Comparison of ENCODE assay signal across 11 cellular contexts in genomic region chr1:42951588-42951987, GRCh38. TPM values are rescaled to one million over a fixed set of nuclear protein-coding genes. Genes with fewer than 3 reads are reported as not detected.
DNase-seq lines count a peak whose midpoint lies in the region; ATAC-seq and TF ChIP-seq lines count a peak whose summit lies in the region.
"Had no signal": no experiment of that assay in that cellular context is flagged by ENCODE, and none has a peak within 500 bp of the region (broad histone marks: within the 10 kb centered on the region; RNA-seq: fewer than 3 reads in every experiment).

No MANE protein-coding gene starts in this region.

- ATAC-seq in activated B cell treated with CpG ODN at 0.5 μM for 24 hours (ENCODE audit: low read depth) (no peak), left lobe of liver (no peak)

- no peak overlapping the region for H2AFZ ChIP-seq in mesenchymal stem cell (ENCODE audit: low read depth, low read length)

- H3K4me1 ChIP-seq in CD8-positive, alpha-beta memory T cell (ENCODE audit: insufficient read depth, low read length): peaks cover 94% of the 10 kb centered on the region
- H3K4me1 ChIP-seq in mesenchymal stem cell (ENCODE audit: control insufficient read depth, insufficient read depth, low read depth, low read length): peaks cover 50% of the 10 kb centered on the region

- H3K18ac ChIP-seq in mesenchymal stem cell (ENCODE audit: low read depth in 1 of 2, low read length in 2 of 2): no peak overlapping the region

- no peak overlapping the region for H2BK12ac ChIP-seq in mesenchymal stem cell (ENCODE audit: low read length in 2 of 2)

- no peak overlapping the region for H4K8ac ChIP-seq in mesenchymal stem cell (ENCODE audit: low read length)

- H3K14ac ChIP-seq in mesenchymal stem cell (ENCODE audit: low read length in 2 of 2): no peak overlapping the region

- CTCF ChIA-PET in AG04450 (lab: Charles Lee) (interaction anchor here (1.1 kb wide), 1 partner anchor 173 kb away, joined by 4 read pairs; no protein-coding TSS in a partner anchor), activated B cell treated with CpG ODN at 0.5 μM for 24 hours (lab: Charles Lee) (interaction anchor here (5.3 kb wide), 1 partner anchor 28 kb away, joined by 34 read pairs; no protein-coding TSS in a partner anchor)
- CTCF ChIA-PET in CD8-positive, alpha-beta memory T cell (lab: Charles Lee): interaction anchor here (1.0 to 4.6 kb wide), 6 partner anchors 10 to 38 kb away, joined by 3 to 17 read pairs (median 5); no protein-coding TSS in a partner anchor

- no peak overlapping the region for H4K91ac ChIP-seq in mesenchymal stem cell (ENCODE audit: low read length)

- no peaks in the 10 kb centered on the region for H3K36me3 ChIP-seq in CD8-positive, alpha-beta memory T cell (ENCODE audit: insufficient read depth, low read length)
- H3K36me3 ChIP-seq in mesenchymal stem cell (ENCODE audit: control insufficient read depth in 1 of 2, insufficient read depth in 2 of 2, low read depth in 1 of 2, low read length in 2 of 2): peaks cover 0 to 37% of the 10 kb centered on the region in 2 experiments
- H3K36me3 ChIP-seq in H7 (replicated peaks; ENCODE audit: control insufficient read depth, insufficient read depth, low read length): peaks cover 43% of the 10 kb centered on the region

- H3K27ac ChIP-seq in AG04450 (ENCODE audit: low read depth, low read length) (peak overlapping the region; percentile 21), mesenchymal stem cell (ENCODE audit: low read length, poor library complexity, severe bottlenecking) (peak overlapping the region; percentile 71)
- no peak overlapping the region for H3K27ac ChIP-seq in CD8-positive, alpha-beta memory T cell (ENCODE audit: low read depth, low read length)
- H3K27ac ChIP-seq: HL-60 had no signal

- no peaks in the 10 kb centered on the region for H3K9me3 ChIP-seq in AG04450 (ENCODE audit: control insufficient read depth, insufficient read depth, low read length)
- H3K9me3 ChIP-seq in CD8-positive, alpha-beta memory T cell (ENCODE audit: low read length): no peaks in the 10 kb centered on the region
- no peaks in the 10 kb centered on the region for H3K9me3 ChIP-seq in mesenchymal stem cell (ENCODE audit: control insufficient read depth, low read length)

- DNase-seq in AG04450 (ENCODE audit: low read depth, low spot score): no peak
- no peak for DNase-seq in CD8-positive, alpha-beta memory T cell
- DNase-seq in activated B cell treated with CpG ODN at 0.5 μM for 24 hours: no peak
- DNase-seq in mesenchymal stem cell: no peak
- no peak for DNase-seq in left lobe of liver (ENCODE audit: low spot score)
- no peak for DNase-seq in DMS53 (lab: John Stamatoyannopoulos, UW)
- DNase-seq in NOMO-1 (lab: John Stamatoyannopoulos, UW; ENCODE audit: unreplicated experiment in 2 of 2): no peak
- no peak for DNase-seq in H7
- DNase-seq: activated gamma-delta T cell had no signal

- intact Hi-C loops in activated B cell treated with CpG ODN at 0.5 μM for 24 hours (cut with micrococcal nuclease): no loop called here

- H2AK5ac ChIP-seq in mesenchymal stem cell (ENCODE audit: low read length, severe bottlenecking): peak overlapping the region; percentile 59

- H2BK120ac ChIP-seq in mesenchymal stem cell (ENCODE audit: low read depth, low read length): no peak overlapping the region

- H3K27ac Mint-ChIP-seq in CD8-positive, alpha-beta memory T cell: peak overlapping the region; percentile 40 to 95 (median 88)
- H3K27ac Mint-ChIP-seq in activated B cell treated with CpG ODN at 0.5 μM for 24 hours: peak overlapping the region; percentile 96

- no peak for TF ChIP-seq CTCF in AG04450 (IDR thresholded peaks at IDR 0.05; ENCODE audit: low read depth, low read length)
- no peak for TF ChIP-seq CTCF in activated B cell treated with CpG ODN at 0.5 μM for 24 hours (IDR thresholded peaks at IDR 0.05)

- H3K23ac ChIP-seq in mesenchymal stem cell (ENCODE audit: low read length in 2 of 2): no peak overlapping the region

- no peak overlapping the region for H2BK15ac ChIP-seq in mesenchymal stem cell (ENCODE audit: low read depth, poor library complexity, severe bottlenecking)

- POLR2A ChIA-PET in AG04450 (lab: Yijun Ruan, JAX): interaction anchor here (1.2 kb wide), 1 partner anchor 122 kb away, joined by 3 read pairs; no protein-coding TSS in a partner anchor
- POLR2A ChIA-PET in CD8-positive, alpha-beta memory T cell (lab: Charles Lee): interaction anchor here (0.6 to 2.6 kb wide), 5 partner anchors 16 to 262 kb away, joined by 3 to 28 read pairs (median 9); no protein-coding TSS in a partner anchor
- POLR2A ChIA-PET in activated B cell treated with CpG ODN at 0.5 μM for 24 hours (lab: Charles Lee): interaction anchor here (1.8 to 26.4 kb wide), 8 partner anchors 9 to 122 kb away, joined by 5 to 694 read pairs (median 20); no protein-coding TSS in a partner anchor

- H3K4ac ChIP-seq in mesenchymal stem cell (ENCODE audit: low read depth in 1 of 2, low read length in 2 of 2): no peak overlapping the region

- H3K4me3 ChIP-seq in AG04450 (ENCODE audit: low read depth, low read length) (no peak overlapping the region), mesenchymal stem cell (ENCODE audit: insufficient read depth in 1 of 2, low read depth in 1 of 2, low read length in 2 of 2) (no peak overlapping the region), H7 (ENCODE audit: insufficient read depth, low read depth, low read length) (no peak overlapping the region)
- no peak overlapping the region for H3K4me3 ChIP-seq in CD8-positive, alpha-beta memory T cell (ENCODE audit: low read length)

- WGBS in mesenchymal stem cell: 100% methylated on average over 1 of the region's 1 CpG

- no peak overlapping the region for H2BK5ac ChIP-seq in mesenchymal stem cell (ENCODE audit: low read depth, low read length, poor library complexity, severe bottlenecking)

- peak overlapping the region; percentile 22 to 87 (median 64) for H3K4me3 Mint-ChIP-seq in CD8-positive, alpha-beta memory T cell
- peak overlapping the region; percentile 70 for H3K4me3 Mint-ChIP-seq in activated B cell treated with CpG ODN at 0.5 μM for 24 hours
- H3K4me3 Mint-ChIP-seq: CD14-positive monocyte had no signal

- H3K4me2 ChIP-seq in mesenchymal stem cell (ENCODE audit: low read length, poor library complexity, severe bottlenecking): no peak overlapping the region

- peaks cover 82 to 96% (median 91%) of the 10 kb centered on the region in 3 donors for H3K4me1 Mint-ChIP-seq in CD8-positive, alpha-beta memory T cell
- H3K4me1 Mint-ChIP-seq in activated B cell treated with CpG ODN at 0.5 μM for 24 hours: peaks cover 96% of the 10 kb centered on the region

- H3K36me3 Mint-ChIP-seq in CD8-positive, alpha-beta memory T cell: peaks cover 0 to 55% (median 4%) of the 10 kb centered on the region in 3 donors
- H3K36me3 Mint-ChIP-seq in activated B cell treated with CpG ODN at 0.5 μM for 24 hours (ENCODE audit: low read depth): peaks cover 65% of the 10 kb centered on the region

- no peaks in the 10 kb centered on the region for H3K9me3 Mint-ChIP-seq in CD8-positive, alpha-beta memory T cell
- no peaks in the 10 kb centered on the region for H3K9me3 Mint-ChIP-seq in activated B cell treated with CpG ODN at 0.5 μM for 24 hours

- H3K27me3 ChIP-seq in AG04450 (ENCODE audit: control insufficient read depth, insufficient read depth, low read length) (no peaks in the 10 kb centered on the region), mesenchymal stem cell (ENCODE audit: control insufficient read depth in 1 of 2, insufficient read depth in 1 of 2, low read length in 2 of 2) (no peaks in the 10 kb centered on the region), H7 (ENCODE audit: control insufficient read depth, insufficient read depth, low read length) (no peaks in the 10 kb centered on the region)
- H3K27me3 ChIP-seq in CD8-positive, alpha-beta memory T cell (ENCODE audit: insufficient read depth, low read length, poor library complexity, severe bottlenecking): no peaks in the 10 kb centered on the region

- H3K9ac ChIP-seq in mesenchymal stem cell (ENCODE audit: low read length): no peak overlapping the region

- H3K27me3 Mint-ChIP-seq in CD8-positive, alpha-beta memory T cell: no peaks in the 10 kb centered on the region
- H3K27me3 Mint-ChIP-seq in activated B cell treated with CpG ODN at 0.5 μM for 24 hours: no peaks in the 10 kb centered on the region

- no peaks in the 10 kb centered on the region for H3K79me1 ChIP-seq in mesenchymal stem cell (replicated peaks; ENCODE audit: low read length, poor library complexity, severe bottlenecking)

RNA-seq across cellular contexts. Expression of gene SLC2A1, which starts 7.1 kb away (rescaled TPM):
- 114 and 140 TPM in 2 replicates for polyA plus RNA-seq in AG04450 (2011; rRNA removed)
- 125 and 154 TPM in 2 replicates for polyA minus RNA-seq in AG04450 (2011; rRNA and poly(A)+ RNA removed)
- total RNA-seq in CD8-positive, alpha-beta memory T cell: 100 to 1,000 TPM; 103 to 108 TPM
- 42.6 TPM for polyA plus RNA-seq in CD8-positive, alpha-beta memory T cell
- total RNA-seq in activated B cell treated with CpG ODN at 0.5 μM for 24 hours (105 and 117 TPM in 2 replicates), left lobe of liver (9.5 TPM)
- 64.6 TPM for polyA plus RNA-seq in mesenchymal stem cell (2013, experiment 1 of 2)
- polyA plus RNA-seq in mesenchymal stem cell (2013, experiment 2 of 2): 64.8 TPM
- total RNA-seq in H7 (2014; rRNA removed; shearing (Covaris generic)): 90.9 and 93.7 TPM in 2 replicates
